Comparison of ENCODE assay signal across 20 cellular contexts in the genomic region with DNA sequence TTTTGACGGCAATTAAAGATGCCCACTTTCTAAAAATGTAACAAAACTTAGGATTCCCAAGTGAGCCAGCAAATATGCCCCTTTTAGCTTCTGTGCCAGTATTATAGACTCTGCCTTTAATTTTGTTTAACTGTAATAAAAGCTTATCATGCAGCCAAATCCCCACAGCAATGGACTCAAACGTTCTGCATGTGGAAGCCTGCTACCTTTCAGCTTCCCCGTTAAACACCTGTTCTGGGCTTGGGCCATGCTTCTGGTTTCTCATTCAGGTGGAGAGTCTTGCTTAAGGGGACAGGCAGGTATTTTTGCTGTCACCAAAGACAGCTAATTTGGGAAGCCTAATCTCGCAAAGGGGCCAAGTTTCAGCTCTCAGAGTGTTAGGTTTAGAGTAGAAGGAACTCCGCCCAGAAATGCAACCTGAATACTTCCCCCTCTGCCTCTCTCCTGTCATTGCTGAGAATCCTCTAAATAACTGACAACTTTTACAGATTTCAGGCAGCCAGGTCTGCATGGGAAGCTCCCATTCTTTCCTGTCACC.
DNase-seq lines count a peak whose midpoint lies in the region; ATAC-seq, FAIRE-seq and TF ChIP-seq lines count a peak whose summit lies in the region.
"Had no signal": no experiment of that assay in that cellular context is flagged by ENCODE, and none has a peak within 500 bp of the region (broad histone marks: within the 10 kb centered on the region; RNA-seq: fewer than 3 reads in every experiment).

No MANE protein-coding gene starts in this region.

- H4K8ac ChIP-seq in neuronal stem cell (ENCODE audit: low read depth, low read length), result no peak overlapping the region

- no peaks in the 10 kb centered on the region for H3K27me3 Mint-ChIP-seq in activated CD8-positive, alpha-beta T cell treated with anti-CD3 and anti-CD28 coated beads, Interleukin-2, amount 10 ng/mL, durations not matched to agents 7 days and 5 days (ENCODE audit: low read depth)
- H3K27me3 Mint-ChIP-seq: T-cell had no signal

- H3K4me1 ChIP-seq in neuronal stem cell (ENCODE audit: control insufficient read depth in 2 of 2, insufficient read depth in 1 of 2, low read depth in 1 of 2, low read length in 2 of 2) (peaks cover 0 to 4% of the 10 kb centered on the region in 2 donors), pancreas (no peaks in the 10 kb centered on the region)

- no peak for ATAC-seq in activated CD8-positive, alpha-beta T cell treated with anti-CD3 and anti-CD28 coated beads, Interleukin-2, amount 10 ng/mL, durations not matched to agents 7 days and 5 days
- ATAC-seq in pancreas, result no peak
- ATAC-seq: HCT116, Right ventricle myocardium inferior, T-cell had no signal

- H3K27ac Mint-ChIP-seq in activated CD8-positive, alpha-beta T cell treated with anti-CD3 and anti-CD28 coated beads, Interleukin-2, amount 10 ng/mL, durations not matched to agents 7 days and 5 days, result no peak overlapping the region
- H3K27ac Mint-ChIP-seq: T-cell had no signal

- H3K9me3 ChIP-seq in neuronal stem cell (replicated peaks in 1 of 2; ENCODE audit: control insufficient read depth in 2 of 2, insufficient read depth in 1 of 2, low read depth in 1 of 2, low read length in 2 of 2), result peaks cover 0 to 2% of the 10 kb centered on the region in 2 donors
- H3K9me3 ChIP-seq in MG63, result no peaks in the 10 kb centered on the region
- no peaks in the 10 kb centered on the region for H3K9me3 ChIP-seq in pancreas

- no peaks in the 10 kb centered on the region for H3K79me1 ChIP-seq in neuronal stem cell (ENCODE audit: low read depth, low read length)

- no peak overlapping the region for H2AK5ac ChIP-seq in neuronal stem cell (ENCODE audit: low read depth, low read length)

- WGBS in neuronal stem cell (ENCODE audit: extremely low coverage in 2 of 2, insufficient read length in 2 of 2, insufficient replicate concordance in 1 of 2), 2 donors, result no CpG with 5 or more reads among the region's 5 CpGs
- WGBS in pancreas, 2 donors, result 46 to 48% methylated on average over 5 of the region's 5 CpGs

- no peak overlapping the region for H3K4me2 ChIP-seq in neuronal stem cell (ENCODE audit: insufficient read depth, low read length, poor library complexity, severe bottlenecking)

- no peak overlapping the region for H3K23ac ChIP-seq in neuronal stem cell (ENCODE audit: low read depth, low read length, poor library complexity)

- H3K27me3 ChIP-seq in neuronal stem cell (ENCODE audit: control insufficient read depth in 3 of 3, insufficient read depth in 3 of 3, low read depth in 1 of 3, low read length in 3 of 3) (no peaks in the 10 kb centered on the region), MG63 (no peaks in the 10 kb centered on the region), pancreas (no peaks in the 10 kb centered on the region)

- H2BK5ac ChIP-seq in neuronal stem cell (ENCODE audit: low read length), result no peak overlapping the region

- H3K4ac ChIP-seq in neuronal stem cell (ENCODE audit: low read length), result no peak overlapping the region

- H3K27ac ChIP-seq in neuronal stem cell (replicated peaks; ENCODE audit: low read length), result no peak overlapping the region
- no peak overlapping the region for H3K27ac ChIP-seq in pancreas
- H3K27ac ChIP-seq: GM23248, SK-N-MC had no signal

- H3K9ac ChIP-seq in neuronal stem cell (ENCODE audit: low read depth, low read length, poor library complexity), result no peak overlapping the region
- H3K9ac ChIP-seq: GM23248 had no signal

- no peak for TF ChIP-seq CTCF in pancreas (IDR thresholded peaks at IDR 0.05)

- no peaks in the 10 kb centered on the region for H3K9me3 Mint-ChIP-seq in activated CD8-positive, alpha-beta T cell treated with anti-CD3 and anti-CD28 coated beads, Interleukin-2, amount 10 ng/mL, durations not matched to agents 7 days and 5 days (ENCODE audit: insufficient read depth)

- H3K4me3 ChIP-seq in neuronal stem cell (ENCODE audit: low read length in 2 of 2) (no peak overlapping the region), MG63 (no peak overlapping the region), pancreas (no peak overlapping the region)
- H3K4me3 ChIP-seq: GM23248, SK-N-MC had no signal

- H3K4me3 Mint-ChIP-seq in activated CD8-positive, alpha-beta T cell treated with anti-CD3 and anti-CD28 coated beads, Interleukin-2, amount 10 ng/mL, durations not matched to agents 7 days and 5 days, result no peak overlapping the region
- H3K4me3 Mint-ChIP-seq: T-cell had no signal

- DNase-seq in NCI-H2029 (lab: John Stamatoyannopoulos, UW) (peak; percentile 35), NCI-H2029 treated with DMSO at 0.1 percent for 48 hours (lab: John Stamatoyannopoulos, UW) (no peak), NCI-H1105 (lab: John Stamatoyannopoulos, UW) (peak; percentile 36), UCSD-AML1 (lab: John Stamatoyannopoulos, UW; ENCODE audit: unreplicated experiment) (peak; percentile 8), neuronal stem cell (ENCODE audit: low spot score) (no peak), MG63 (no peak), pancreas (no peak)
- no peak for DNase-seq in activated CD8-positive, alpha-beta T cell treated with anti-CD3 and anti-CD28 coated beads, Interleukin-2, amount 10 ng/mL, durations not matched to agents 7 days and 5 days
- DNase-seq: C1 segment of cervical spinal cord; COR-L47; DND-41; GM23248; NCI-H1436 treated with DMSO at 0.1 percent for 48 hours; NCI-H2171; NK-92 treated with Interleukin-12 subunit alpha and Interleukin-12 subunit beta, amount 100 ng/mL, for 24 hours; T-cell had no signal

- intact Hi-C loops in pancreas (cut with DNase I), result no loop called here

- H4K91ac ChIP-seq in neuronal stem cell (ENCODE audit: low read depth, low read length, poor library complexity), result no peak overlapping the region

- no peak overlapping the region for H2BK12ac ChIP-seq in neuronal stem cell (ENCODE audit: low read length)

- H3K14ac ChIP-seq in neuronal stem cell (ENCODE audit: low read length), result no peak overlapping the region

- no peak overlapping the region for H2BK15ac ChIP-seq in neuronal stem cell (ENCODE audit: low read length)

- H3K36me3 ChIP-seq in neuronal stem cell (replicated peaks in 1 of 2; ENCODE audit: control insufficient read depth in 2 of 2, insufficient read depth in 2 of 2, low read length in 2 of 2) (no peaks in the 10 kb centered on the region), MG63 (no peaks in the 10 kb centered on the region), pancreas (no peaks in the 10 kb centered on the region)

- no peak overlapping the region for H3K18ac ChIP-seq in neuronal stem cell (ENCODE audit: low read length)

- H2BK120ac ChIP-seq in neuronal stem cell (ENCODE audit: low read depth, low read length), result no peak overlapping the region

- no peaks in the 10 kb centered on the region for H3K36me3 Mint-ChIP-seq in activated CD8-positive, alpha-beta T cell treated with anti-CD3 and anti-CD28 coated beads, Interleukin-2, amount 10 ng/mL, durations not matched to agents 7 days and 5 days (ENCODE audit: low read depth)
- H3K36me3 Mint-ChIP-seq: T-cell had no signal

- H3K4me1 Mint-ChIP-seq in activated CD8-positive, alpha-beta T cell treated with anti-CD3 and anti-CD28 coated beads, Interleukin-2, amount 10 ng/mL, durations not matched to agents 7 days and 5 days (ENCODE audit: low read depth), result no peaks in the 10 kb centered on the region
- H3K4me1 Mint-ChIP-seq: T-cell had no signal

- no peak for FAIRE-seq in pancreas (lab: Jason Lieb, UNC)
- FAIRE-seq: A204.1 had no signal

- H2AFZ ChIP-seq in neuronal stem cell (ENCODE audit: low read length), result peak overlapping the region; percentile 51
- H2AFZ ChIP-seq: GM23248 had no signal

- POLR2A ChIA-PET in activated CD8-positive, alpha-beta T cell treated with anti-CD3 and anti-CD28 coated beads, Interleukin-2, amount 10 ng/mL, durations not matched to agents 7 days and 5 days (lab: Charles Lee), result no interaction called here

- CTCF ChIA-PET in activated CD8-positive, alpha-beta T cell treated with anti-CD3 and anti-CD28 coated beads, Interleukin-2, amount 10 ng/mL, durations not matched to agents 7 days and 5 days (lab: Charles Lee), result no interaction called here

Comparison
In these comparisons a context has a peak if more than half of its experiments do, and no peak if none do; other contexts are left out.
1. DNase-seq: peak in NCI-H2029 (single experiment), NCI-H1105 (single experiment) and UCSD-AML1 (single experiment); none in NCI-H2029 treated with DMSO at 0.1 percent for 48 hours (single experiment), neuronal stem cell (single experiment), activated CD8-positive, alpha-beta T cell treated with anti-CD3 and anti-CD28 coated beads, Interleukin-2, amount 10 ng/mL, durations not matched to agents 7 days and 5 days (single experiment), MG63 (single experiment) and pancreas (0 of 6).